ENCODE assay signal across 8 cellular contexts in genomic region chr1:230140221-230141001, GRCh38.
A peak's percentile ranks its signal among the peaks of the same experiment; 100 is the strongest.
DNase-seq lines count a peak whose midpoint lies in the region; ATAC-seq and TF ChIP-seq lines count a peak whose summit lies in the region.

No MANE protein-coding gene starts in this region.

- H3K27ac Mint-ChIP-seq in chondrocyte (ENCODE audit: unreplicated experiment) (peak overlapping the region; percentile 79), mesothelial cell of epicardium (no peak overlapping the region)

- H3K9me3 Mint-ChIP-seq in chondrocyte (ENCODE audit: low read depth) (no peaks in the 10 kb centered on the region), mesothelial cell of epicardium (no peaks in the 10 kb centered on the region)

- peak; percentile 30 for DNase-seq in COR-L47 (lab: John Stamatoyannopoulos, UW)
- peak; percentile 14 for DNase-seq in NCI-H2029 treated with DMSO at 0.1 percent for 48 hours (lab: John Stamatoyannopoulos, UW)
- no peak for DNase-seq in chondrocyte (ENCODE audit: low spot score)
- DNase-seq in myocyte (ENCODE audit: low read depth), result peak; percentile 50
- no peak for DNase-seq in NCI-H1694 (lab: John Stamatoyannopoulos, UW)
- no peak for DNase-seq in mesothelial cell of epicardium (ENCODE audit: low spot score in 2 of 2, unreplicated experiment in 2 of 2)

- no peak for ATAC-seq in HG02763 (IDR thresholded peaks at IDR 0.05; ENCODE audit: unreplicated experiment)
- ATAC-seq in HG02938 (IDR thresholded peaks at IDR 0.05; ENCODE audit: unreplicated experiment), result no peak

- TF ChIP-seq CTCF in chondrocyte (IDR thresholded peaks at IDR 0.05) (no peak), mesothelial cell of epicardium (IDR thresholded peaks at IDR 0.05; ENCODE audit: unreplicated experiment) (no peak)

- H3K36me3 Mint-ChIP-seq in chondrocyte (ENCODE audit: low read depth) (peaks cover 2% of the 10 kb centered on the region), mesothelial cell of epicardium (no peaks in the 10 kb centered on the region)

- H3K27me3 Mint-ChIP-seq in chondrocyte (ENCODE audit: low read depth) (no peaks in the 10 kb centered on the region), mesothelial cell of epicardium (ENCODE audit: low read depth) (no peaks in the 10 kb centered on the region)

- peaks cover 80% of the 10 kb centered on the region for H3K4me1 Mint-ChIP-seq in chondrocyte (ENCODE audit: low read depth)
- H3K4me1 Mint-ChIP-seq in mesothelial cell of epicardium, result peaks cover 25% of the 10 kb centered on the region

- H3K4me3 Mint-ChIP-seq in chondrocyte (ENCODE audit: unreplicated experiment) (peak overlapping the region; percentile 10), mesothelial cell of epicardium (no peak overlapping the region)

Comparison
In these comparisons a context has a peak if more than half of its experiments do, and no peak if none do; other contexts are left out.
1. DNase-seq: peak in COR-L47 (single experiment), NCI-H2029 treated with DMSO at 0.1 percent for 48 hours (single experiment) and myocyte (single experiment); none in chondrocyte (single experiment), NCI-H1694 (single experiment) and mesothelial cell of epicardium (0 of 2).